39 cellular contexts compared by ENCODE assay signal in the genomic region with DNA sequence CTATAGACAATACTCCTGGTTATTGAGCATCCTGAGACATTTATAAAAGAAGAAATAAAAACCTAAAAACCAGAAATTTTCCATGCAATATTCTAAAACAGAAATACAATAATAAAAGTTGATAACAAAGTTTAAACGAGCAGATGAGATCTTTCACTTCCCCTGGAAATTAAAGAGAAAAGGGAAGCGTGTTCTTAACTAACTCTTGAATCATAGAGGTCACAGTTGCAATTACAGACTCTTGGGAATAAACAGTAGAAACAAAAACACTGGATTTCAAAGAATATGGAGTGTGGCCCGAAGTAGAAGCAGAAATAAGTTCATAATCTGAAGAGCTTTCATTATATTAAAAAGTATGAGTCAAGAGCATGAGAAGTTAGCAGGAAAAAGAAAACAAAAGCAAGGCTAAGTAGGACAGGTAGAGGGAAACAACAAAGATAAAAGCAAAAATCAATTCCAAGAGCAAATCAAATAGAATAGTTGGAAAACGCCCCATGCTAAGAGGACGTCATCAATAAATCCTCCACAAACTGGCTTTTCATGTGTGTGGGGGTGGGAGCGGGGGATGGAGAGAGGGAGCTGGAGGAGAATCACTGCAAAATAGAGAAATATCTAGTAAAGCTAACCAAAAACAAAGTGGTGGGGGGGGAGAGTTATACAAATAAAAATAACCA. TPM values are rescaled to one million over a fixed set of nuclear protein-coding genes. Genes with fewer than 3 reads are reported as not detected.
DNase-seq lines count a peak whose midpoint lies in the region; ATAC-seq, FAIRE-seq and TF ChIP-seq lines count a peak whose summit lies in the region.
"Had no signal": no experiment of that assay in that cellular context is flagged by ENCODE, and none has a peak within 500 bp of the region (broad histone marks: within the 10 kb centered on the region; RNA-seq: fewer than 3 reads in every experiment).

No MANE protein-coding gene starts in this region.

- H3K9ac ChIP-seq in liver (ENCODE audit: low read depth in 1 of 2, low read length in 2 of 2): peak overlapping the region in 1 of 2 donors; percentile 51
- no peak overlapping the region for H3K9ac ChIP-seq in HepG2 (ENCODE audit: insufficient read depth, low read depth, low read length)

- intact Hi-C loops in HepG2 (cut with micrococcal nuclease; ENCODE audit: unreplicated experiment) (no loop called here), esophagus muscularis mucosa (cut with DNase I) (no loop called here)

- H4K20me1 ChIP-seq in HepG2 (ENCODE audit: insufficient read depth, low read length): no peaks in the 10 kb centered on the region

- peak overlapping the region in 1 of 2 donors; percentile 22 for H3K27ac ChIP-seq in liver (ENCODE audit: low read depth in 1 of 2, low read length in 2 of 2)
- H3K27ac ChIP-seq in HepG2 (ENCODE audit: extremely low read length, insufficient read depth, low read length): no peak overlapping the region
- H3K27ac ChIP-seq in esophagus muscularis mucosa (replicated peaks in 1 of 4): no peak overlapping the region
- H3K27ac ChIP-seq: foreskin keratinocyte, prostate gland, testis, uterus had no signal

- H3K27me3 ChIP-seq in liver (ENCODE audit: control insufficient read depth in 4 of 4, insufficient read depth in 4 of 4, low read length in 3 of 4) (no peaks in the 10 kb centered on the region), HepG2 (ENCODE audit: control insufficient read depth in 1 of 2, insufficient read depth in 2 of 2, low read length in 2 of 2) (peaks cover 1 to 6% of the 10 kb centered on the region in 2 experiments; a peak in 3 of 5 replicates), esophagus muscularis mucosa (peaks cover 0 to 15% (median 0%) of the 10 kb centered on the region in 4 donors)
- H3K27me3 ChIP-seq: BE2C, foreskin keratinocyte, heart left ventricle, testis, uterus had no signal

- DNase-seq in HepG2 (ENCODE audit: low spot score) (no peak), OCI-M1 (lab: John Stamatoyannopoulos, UW) (peak; percentile 9), esophagus muscularis mucosa (ENCODE audit: extremely low spot score) (peak; percentile 3), HFFc6 (no peak), T-helper 9 cell (no peak), AG08396 (ENCODE audit: low spot score) (no peak)
- DNase-seq: activated CD4-positive, alpha-beta T cell treated with anti-CD3 and anti-CD28 coated beads for 4 hours; activated CD8-positive, alpha-beta memory T cell treated with anti-CD3 and anti-CD28 coated beads for 24 hours; activated effector memory CD4-positive, alpha-beta T cell treated with anti-CD3 and anti-CD28 coated beads, Interleukin-2, amount 50 U/mL, for 16 hours; activated naive CD8-positive, alpha-beta T cell treated with anti-CD3 and anti-CD28 coated beads for 36 hours; BE2C; caudate nucleus; COR-L47; cortex of kidney; DMS53; foreskin keratinocyte; heart left ventricle; kidney glomerular epithelial cell; mammary epithelial cell; NCI-H1436; NCI-H2107; NCI-H446 treated with DMSO at 0.1 percent for 48 hours; NCI-H82; SHP77; stimulated activated naive CD4-positive, alpha-beta T cell treated with Interleukin-2 at 50 U/mL for 16 hours; testis; uterus had no signal

- WGBS in liver: 26% methylated on average over 6 of the region's 6 CpGs
- WGBS in HepG2 (ENCODE audit: low lambda C conversion rate): 2% methylated on average over 6 of the region's 6 CpGs
- WGBS in esophagus muscularis mucosa: 59% methylated on average over 6 of the region's 6 CpGs

- no peaks in the 10 kb centered on the region for H3K9me3 ChIP-seq in liver (ENCODE audit: control insufficient read depth in 4 of 4, low read length in 3 of 4)
- H3K9me3 ChIP-seq in HepG2 (ENCODE audit: low read length): no peaks in the 10 kb centered on the region
- no peaks in the 10 kb centered on the region for H3K9me3 ChIP-seq in esophagus muscularis mucosa
- H3K9me3 ChIP-seq: BE2C, heart left ventricle, prostate gland, testis, uterus had no signal

- H3K36me3 Mint-ChIP-seq in HFFc6 (ENCODE audit: low read depth): no peaks in the 10 kb centered on the region
- H3K36me3 Mint-ChIP-seq: activated naive CD8-positive, alpha-beta T cell treated with anti-CD3 and anti-CD28 coated beads for 36 hours had no signal

- TF ChIP-seq POLR2A in HepG2 (IDR thresholded peaks at IDR 0.05; ENCODE audit: insufficient read depth in 1 of 2, low read depth in 2 of 2, low read length in 2 of 2) (no peak), esophagus muscularis mucosa (IDR thresholded peaks at IDR 0.05; ENCODE audit: low read depth) (no peak)

- ATAC-seq in HepG2 (no peak), GM18867 (IDR thresholded peaks at IDR 0.05; ENCODE audit: unreplicated experiment) (no peak)
- ATAC-seq: esophagus mucosa, foreskin keratinocyte, Panc1 had no signal

- peaks cover 0 to 10% (median 4%) of the 10 kb centered on the region in 4 donors for H3K4me1 ChIP-seq in liver (ENCODE audit: control insufficient read depth in 4 of 4, insufficient read depth in 4 of 4, low read length in 3 of 4)
- H3K4me1 ChIP-seq in HepG2 (ENCODE audit: insufficient read depth, low read length): no peaks in the 10 kb centered on the region
- H3K4me1 ChIP-seq in esophagus muscularis mucosa: peaks cover 0 to 16% (median 6%) of the 10 kb centered on the region in 4 donors
- H3K4me1 ChIP-seq: BE2C, foreskin keratinocyte, prostate gland, testis, uterus had no signal

- H3K4me2 ChIP-seq in HepG2 (ENCODE audit: low read depth, low read length): no peak overlapping the region

- CTCF ChIA-PET in HepG2 (lab: Yijun Ruan, JAX; ENCODE audit: low intra/inter-chr PET ratio, low total read pairs): no interaction called here

- H3K36me3 ChIP-seq in liver (ENCODE audit: control insufficient read depth in 4 of 4, insufficient read depth in 3 of 4, low read depth in 1 of 4, low read length in 3 of 4): no peaks in the 10 kb centered on the region
- H3K36me3 ChIP-seq in HepG2 (replicated peaks in 1 of 2; ENCODE audit: control insufficient read depth in 1 of 2, insufficient read depth in 2 of 2, low read length in 2 of 2): no peaks in the 10 kb centered on the region
- H3K36me3 ChIP-seq in esophagus muscularis mucosa: no peaks in the 10 kb centered on the region
- H3K36me3 ChIP-seq: BE2C, heart left ventricle, prostate gland, uterus had no signal

- no peak overlapping the region for H3K27ac Mint-ChIP-seq in HFFc6
- H3K27ac Mint-ChIP-seq: activated naive CD8-positive, alpha-beta T cell treated with anti-CD3 and anti-CD28 coated beads for 36 hours had no signal

- H3K4me3 ChIP-seq in liver (ENCODE audit: low read depth in 1 of 3, low read length in 3 of 3) (no peak overlapping the region), HepG2 (replicated peaks in 1 of 3; ENCODE audit: insufficient read depth in 1 of 3, low read depth in 2 of 3, low read length in 3 of 3) (no peak overlapping the region), esophagus muscularis mucosa (no peak overlapping the region)
- H3K4me3 ChIP-seq: heart left ventricle, prostate gland, testis, uterus had no signal

- H3K27me3 Mint-ChIP-seq in HFFc6 (ENCODE audit: insufficient read depth): peaks cover 31% of the 10 kb centered on the region

- H3K4me1 Mint-ChIP-seq in HFFc6 (ENCODE audit: low read depth): no peaks in the 10 kb centered on the region
- H3K4me1 Mint-ChIP-seq: activated naive CD8-positive, alpha-beta T cell treated with anti-CD3 and anti-CD28 coated beads for 36 hours had no signal

- TF ChIP-seq EP300 in HepG2 (IDR thresholded peaks at IDR 0.05; ENCODE audit: low read depth in 2 of 2, low read length in 2 of 2) (no peak), HepG2 (CRISPR knock-in tag; IDR thresholded peaks at IDR 0.05; ENCODE audit: borderline replicate concordance) (no peak), esophagus muscularis mucosa (IDR thresholded peaks at IDR 0.05) (no peak)

- TF ChIP-seq CTCF in liver (IDR thresholded peaks at IDR 0.05; ENCODE audit: low read depth, low read length, missing input control) (no peak), HepG2 (CRISPR knock-in tag; IDR thresholded peaks at IDR 0.05) (no peak), esophagus muscularis mucosa (IDR thresholded peaks at IDR 0.05) (no peak), HFFc6 (IDR thresholded peaks at IDR 0.05) (no peak)

- POLR2A ChIA-PET in HepG2 (lab: Yijun Ruan, JAX): no interaction called here

- no TSS peak for BruUV-seq in HepG2 (replicated peaks; lab: Mats Ljungman, UMichigan)

- H3K4me3 Mint-ChIP-seq in HFFc6: no peak overlapping the region
- H3K4me3 Mint-ChIP-seq: activated naive CD8-positive, alpha-beta T cell treated with anti-CD3 and anti-CD28 coated beads for 36 hours had no signal

- in situ Hi-C loops in HepG2 (cut with HindIII; ENCODE audit: extremely low pct_ligation_motif_present, low pct_unique_long_range_greater_than_20kb): no loop called here

- H3K79me2 ChIP-seq in HepG2 (ENCODE audit: insufficient read depth, low read length): no peaks in the 10 kb centered on the region

- no peak overlapping the region for H2AFZ ChIP-seq in HepG2 (ENCODE audit: low read length)

- H3K9me3 Mint-ChIP-seq in HFFc6: no peaks in the 10 kb centered on the region
- H3K9me3 Mint-ChIP-seq: activated naive CD8-positive, alpha-beta T cell treated with anti-CD3 and anti-CD28 coated beads for 36 hours had no signal

- no peak for TF ChIP-seq RAD21 in liver (IDR thresholded peaks at IDR 0.05)
- no peak for TF ChIP-seq RAD21 in HepG2 (CRISPR knock-in tag; IDR thresholded peaks at IDR 0.05)

- no peak for FAIRE-seq in HepG2 (lab: Jason Lieb, UNC)
- FAIRE-seq: A204.1, astrocyte had no signal

RNA-seq across cellular contexts. Expression of a gene that starts 55.2 kb away (rescaled TPM):
- total RNA-seq in liver (not detected), HepG2 (2016; rRNA removed; fragmentation: Illumina TruSeq; extraction: Trizol) (not detected in 2 replicates), esophagus muscularis mucosa (under 1 TPM in 2 of 4 donors, not detected in 2; 0.06 to 0.42 TPM)
- polyA plus RNA-seq in liver (under 1 TPM in 1 of 2 donors, not detected in 1; 0.03 TPM), HepG2 (2011; rRNA removed) (not detected in 2 replicates)
- not detected in 2 replicates for total RNA-seq in HepG2 (2016; cell fraction: cytosol; rRNA removed; fragmentation: Illumina TruSeq; extraction: Trizol; ENCODE audit: low read depth)
- not detected in 2 replicates for total RNA-seq in HepG2 (2016; cell fraction: insoluble cytoplasmic fraction; rRNA removed; fragmentation: Illumina TruSeq; extraction: Trizol)
- not detected in 2 replicates for total RNA-seq in HepG2 (2016; cell fraction: membrane; rRNA removed; fragmentation: Illumina TruSeq; extraction: Trizol)
- total RNA-seq in HepG2 (2016; cell fraction: nucleus; rRNA removed; fragmentation: Illumina TruSeq; extraction: Trizol): not detected in 2 replicates
- not detected in 2 replicates for polyA plus RNA-seq in HepG2 (2011; cell fraction: cytosol; rRNA removed)
- not detected in 2 replicates for polyA plus RNA-seq in HepG2 (2011; cell fraction: nucleus; rRNA removed)
- polyA plus RNA-seq in HepG2 (2012): not detected in 2 replicates
- not detected in 2 replicates for polyA plus RNA-seq in HepG2 (2016; cell fraction: cytosol; fragmentation: Illumina TruSeq; extraction: Trizol; ENCODE audit: low read depth)
- not detected in 2 replicates for polyA plus RNA-seq in HepG2 (2016; cell fraction: insoluble cytoplasmic fraction; fragmentation: Illumina TruSeq; extraction: Trizol; ENCODE audit: low read depth)
- polyA plus RNA-seq in HepG2 (2016; cell fraction: membrane; fragmentation: Illumina TruSeq; extraction: Trizol; ENCODE audit: low read depth): not detected in 2 replicates
- not detected in 2 replicates for polyA plus RNA-seq in HepG2 (2016; cell fraction: nucleus; fragmentation: Illumina TruSeq; extraction: Trizol; ENCODE audit: insufficient read depth, low read depth)
- polyA minus RNA-seq in HepG2 (2011; rRNA and poly(A)+ RNA removed; ENCODE audit: low replicate concordance): not detected in 2 replicates
- polyA minus RNA-seq in HepG2 (2011; cell fraction: cytosol; rRNA and poly(A)+ RNA removed): not detected in 2 replicates
- polyA minus RNA-seq in HepG2 (2011; cell fraction: nucleus; rRNA and poly(A)+ RNA removed): not detected in 2 replicates
- total RNA-seq in HFFc6 (2021; fragmentation: NEBNext Ultra II Directional; extraction: Animal tissue kit (Norgen Biotek cat#: 25700)): not detected
- total RNA-seq: activated naive CD8-positive, alpha-beta T cell treated with anti-CD3 and anti-CD28 coated beads for 36 hours; astrocyte; esophagus mucosa; foreskin keratinocyte; G401; H7; HT-29; mammary epithelial cell; MCF 10A; T-helper 1 cell treated with Interleukin-12 subunit alpha and Interleukin-12 subunit beta and Interleukin-4 antibody, amounts not matched to agents 30 ng/mL and 1 ng/mL, for 36 hours; uterus had no signal
- polyA plus RNA-seq: foreskin keratinocyte, mammary epithelial cell had no signal

RNA-seq across cellular contexts. Expression of a gene that starts 55.6 kb away (rescaled TPM):
- total RNA-seq in liver: 1 to 10 TPM; 3.3 to 9.5 TPM
- 1 to 10 TPM; 2.5 to 5.7 TPM for polyA plus RNA-seq in liver
- total RNA-seq in HepG2 (2016; rRNA removed; fragmentation: Illumina TruSeq; extraction: Trizol): not detected in 2 replicates
- total RNA-seq in HepG2 (2016; cell fraction: cytosol; rRNA removed; fragmentation: Illumina TruSeq; extraction: Trizol; ENCODE audit: low read depth): not detected in 2 replicates
- total RNA-seq in HepG2 (2016; cell fraction: insoluble cytoplasmic fraction; rRNA removed; fragmentation: Illumina TruSeq; extraction: Trizol): not detected in 2 replicates
- total RNA-seq in HepG2 (2016; cell fraction: membrane; rRNA removed; fragmentation: Illumina TruSeq; extraction: Trizol): not detected in 2 replicates
- not detected in 2 replicates for total RNA-seq in HepG2 (2016; cell fraction: nucleus; rRNA removed; fragmentation: Illumina TruSeq; extraction: Trizol)
- polyA plus RNA-seq in HepG2 (2011; rRNA removed): not detected in 2 replicates
- polyA plus RNA-seq in HepG2 (2011; cell fraction: cytosol; rRNA removed): not detected in 2 replicates
- polyA plus RNA-seq in HepG2 (2011; cell fraction: nucleus; rRNA removed): not detected in 2 replicates
- not detected in 2 replicates for polyA plus RNA-seq in HepG2 (2012)
- not detected in 2 replicates for polyA plus RNA-seq in HepG2 (2016; cell fraction: cytosol; fragmentation: Illumina TruSeq; extraction: Trizol; ENCODE audit: low read depth)
- not detected in 2 replicates for polyA plus RNA-seq in HepG2 (2016; cell fraction: insoluble cytoplasmic fraction; fragmentation: Illumina TruSeq; extraction: Trizol; ENCODE audit: low read depth)
- not detected in 2 replicates for polyA plus RNA-seq in HepG2 (2016; cell fraction: membrane; fragmentation: Illumina TruSeq; extraction: Trizol; ENCODE audit: low read depth)
- polyA plus RNA-seq in HepG2 (2016; cell fraction: nucleus; fragmentation: Illumina TruSeq; extraction: Trizol; ENCODE audit: insufficient read depth, low read depth): not detected in 2 replicates
- polyA minus RNA-seq in HepG2 (2011; rRNA and poly(A)+ RNA removed; ENCODE audit: low replicate concordance): not detected in 2 replicates
- polyA minus RNA-seq in HepG2 (2011; cell fraction: cytosol; rRNA and poly(A)+ RNA removed): not detected in 2 replicates
- polyA minus RNA-seq in HepG2 (2011; cell fraction: nucleus; rRNA and poly(A)+ RNA removed): not detected in 2 replicates
- 10 to 100 TPM; 11.6 to 36.8 (median 25.1) TPM for total RNA-seq in esophagus muscularis mucosa
- not detected for total RNA-seq in HFFc6 (2021; fragmentation: NEBNext Ultra II Directional; extraction: Animal tissue kit (Norgen Biotek cat#: 25700))
- total RNA-seq: astrocyte, foreskin keratinocyte, G401, H7, HT-29, mammary epithelial cell, MCF 10A had no signal
- polyA plus RNA-seq: foreskin keratinocyte, mammary epithelial cell had no signal

Comparison
In these comparisons a context has a peak if more than half of its experiments do, and no peak if none do; other contexts are left out.
1. DNase-seq: peak in OCI-M1 (single experiment) and esophagus muscularis mucosa (single experiment); none in HepG2 (single experiment), HFFc6 (single experiment), T-helper 9 cell (single experiment) and AG08396 (single experiment).